9 cellular contexts compared by ENCODE assay signal in the genomic region with DNA sequence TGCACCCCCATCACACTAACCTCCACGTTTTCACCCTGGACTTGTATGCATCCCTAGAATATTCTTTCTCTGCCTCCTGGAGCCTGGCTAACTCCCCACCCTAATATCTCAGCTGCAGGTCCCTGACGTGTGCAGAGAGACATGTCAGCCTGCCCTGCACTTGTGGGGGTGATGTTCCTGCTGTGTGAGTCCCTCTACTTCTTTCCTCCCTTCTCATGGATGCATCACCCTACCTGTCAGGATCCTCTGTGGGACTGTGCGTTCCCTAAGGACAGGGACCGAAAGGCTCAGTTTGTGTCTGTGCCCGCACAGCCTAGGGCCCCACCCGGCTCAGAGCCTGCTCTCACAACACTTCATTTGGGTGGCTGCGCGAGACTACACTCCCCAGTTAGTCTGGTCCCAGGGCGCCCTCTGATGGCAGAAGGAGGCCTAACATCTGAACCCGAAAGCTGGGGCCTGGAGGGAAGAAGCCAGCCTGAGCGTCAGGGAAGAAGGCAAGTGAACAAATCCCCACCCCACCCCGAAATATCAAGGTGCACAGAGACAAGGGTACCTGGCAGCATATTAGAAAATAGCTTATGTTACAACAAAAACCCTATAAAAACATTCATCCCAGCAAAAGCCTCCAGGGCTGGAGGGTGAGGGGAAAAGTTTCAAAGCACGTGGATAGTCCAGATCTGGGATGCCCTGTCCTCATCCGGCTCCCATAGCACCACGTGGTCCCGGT. TPM values are rescaled to one million over a fixed set of nuclear protein-coding genes. Genes with fewer than 3 reads are reported as not detected.
A peak's percentile ranks its signal among the peaks of the same experiment; 100 is the strongest.
DNase-seq lines count a peak whose midpoint lies in the region; ATAC-seq lines count a peak whose summit lies in the region.
"Had no signal": no experiment of that assay in that cellular context is flagged by ENCODE, and none has a peak within 500 bp of the region (broad histone marks: within the 10 kb centered on the region; RNA-seq: fewer than 3 reads in every experiment).

No MANE protein-coding gene starts in this region.

- intact Hi-C loops in left colon (cut with DNase I, micrococcal nuclease), result loop anchor here (2.0 to 10.0 kb wide), 2 partner anchors 47 kb away; no protein-coding TSS in a partner anchor

- DNase-seq in Daoy (ENCODE audit: low read depth) (peak; percentile 86), NCI-H460 (ENCODE audit: extremely low read depth, low read depth) (peak; percentile 78), left colon (peak; percentile 89 to 96), cortex of kidney (lab: John Stamatoyannopoulos, UW) (no peak)
- peak; percentile 96 for DNase-seq in activated CD4-positive, CD25-positive, alpha-beta regulatory T cell treated with anti-CD3 and anti-CD28 coated beads, Interleukin-2, amount 50 U/mL, for 72 hours
- DNase-seq in central memory CD4-positive, alpha-beta T cell, result peak; percentile 88
- peak; percentile 95 for DNase-seq in stimulated activated CD4-positive, alpha-beta T cell treated with anti-CD3 and anti-CD28 coated beads, Interleukin-1b, Interleukin-23, amount 100 ng/mL, for 48 hours

- ATAC-seq in HG02852 (IDR thresholded peaks at IDR 0.05; ENCODE audit: unreplicated experiment), result peak; percentile 41
- peak; percentile 91 for ATAC-seq in left colon

RNA-seq across cellular contexts. Expression of a gene that starts 3.7 kb away (rescaled TPM):
- total RNA-seq in Daoy (2014; rRNA removed; shearing (Covaris generic)), result not detected in 2 replicates
- not detected in 2 replicates for total RNA-seq in NCI-H460 (2014; rRNA removed; shearing (Covaris generic))
- not detected in 2 replicates for polyA plus RNA-seq in NCI-H460 (2014; cell fraction: nucleus; rRNA removed)
- 10 to 100 TPM in 1 of 2 donors, 1 to 10 TPM in 1; 5.7 to 12.9 TPM for total RNA-seq in left colon

RNA-seq across cellular contexts. Expression of a gene that starts 15.0 kb away (rescaled TPM):
- total RNA-seq in Daoy (2014; rRNA removed; shearing (Covaris generic)), result 6.0 and 9.0 TPM in 2 replicates
- total RNA-seq in NCI-H460 (2014; rRNA removed; shearing (Covaris generic)), result 3.9 and 4.2 TPM in 2 replicates
- polyA plus RNA-seq in NCI-H460 (2014; cell fraction: nucleus; rRNA removed), result 33.3 and 34.1 TPM in 2 replicates
- total RNA-seq in left colon, result 10 to 100 TPM in 1 of 2 donors, 1 to 10 TPM in 1; 10.0 to 13.4 TPM

RNA-seq across cellular contexts. Expression of a gene that starts 32.5 kb away (rescaled TPM):
- 0.34 and 0.51 TPM in 2 replicates for total RNA-seq in Daoy (2014; rRNA removed; shearing (Covaris generic))
- 0.20 TPM in 1 of 2 replicates, not detected in the other for total RNA-seq in NCI-H460 (2014; rRNA removed; shearing (Covaris generic))
- polyA plus RNA-seq in NCI-H460 (2014; cell fraction: nucleus; rRNA removed), result not detected in 2 replicates
- total RNA-seq in left colon, result 10 to 100 TPM; 21.5 to 69.3 TPM

RNA-seq across cellular contexts. Expression of a gene that starts 41.6 kb away (rescaled TPM):
- total RNA-seq in Daoy (2014; rRNA removed; shearing (Covaris generic)), result 50.6 and 66.8 TPM in 2 replicates
- 36.5 and 42.7 TPM in 2 replicates for total RNA-seq in NCI-H460 (2014; rRNA removed; shearing (Covaris generic))
- polyA plus RNA-seq in NCI-H460 (2014; cell fraction: nucleus; rRNA removed), result 7.6 and 14.2 TPM in 2 replicates
- 100 to 1,000 TPM; 401 to 409 TPM for total RNA-seq in left colon

RNA-seq across cellular contexts. Expression of a gene that starts 51.1 kb away (rescaled TPM):
- total RNA-seq in Daoy (2014; rRNA removed; shearing (Covaris generic)), result not detected in 2 replicates
- total RNA-seq in NCI-H460 (2014; rRNA removed; shearing (Covaris generic)), result not detected in 2 replicates
- not detected in 2 replicates for polyA plus RNA-seq in NCI-H460 (2014; cell fraction: nucleus; rRNA removed)
- not detected for total RNA-seq in left colon
- total RNA-seq: urinary bladder had no signal

Comparison
In these comparisons a context has a peak if more than half of its experiments do, and no peak if none do; other contexts are left out.
1. RNA of a gene that starts 32.5 kb away (total RNA-seq): 21.5 to 69.3 TPM in left colon; 0.34 to 0.51 TPM in Daoy and 0.20 TPM in NCI-H460; every median in the first group is over 10 times any median in the second.